Comparison of ENCODE assay signal across 8 cellular contexts in the genomic region with DNA sequence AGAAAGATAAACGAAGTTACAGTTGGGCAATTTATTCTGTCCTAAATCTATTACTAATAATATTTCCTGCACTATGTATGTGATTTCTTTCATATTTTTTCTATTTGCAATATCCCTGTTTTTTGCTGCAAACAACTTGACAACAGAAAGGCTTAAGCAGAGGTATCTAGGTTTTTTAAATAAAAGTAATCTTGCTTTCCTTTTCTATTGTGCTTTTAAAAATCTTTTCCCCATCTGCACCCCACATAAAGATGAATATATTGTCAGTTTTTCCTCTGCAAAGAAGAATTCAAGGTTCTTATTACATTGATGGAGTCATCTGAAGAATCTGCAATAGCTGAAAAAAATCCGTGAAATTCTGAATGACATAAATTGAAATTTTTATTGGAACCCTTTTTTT. TPM values are rescaled to one million over a fixed set of nuclear protein-coding genes. Genes with fewer than 3 reads are reported as not detected.
DNase-seq lines count a peak whose midpoint lies in the region; ATAC-seq, FAIRE-seq and TF ChIP-seq lines count a peak whose summit lies in the region.

No MANE protein-coding gene starts in this region.

- H3K27me3 ChIP-seq in HepG2 (ENCODE audit: control insufficient read depth in 1 of 2, insufficient read depth in 2 of 2, low read length in 2 of 2) (no peaks in the 10 kb centered on the region; a peak in 1 of 5 replicates), thoracic aorta (replicated peaks; ENCODE audit: insufficient read depth) (no peaks in the 10 kb centered on the region)

- H3K9me3 Mint-ChIP-seq in activated CD4-positive, alpha-beta T cell treated with anti-CD3 and anti-CD28 coated beads, Interleukin-2, amount 10 ng/mL, durations not matched to agents 7 days and 5 days: no peaks in the 10 kb centered on the region
- no peaks in the 10 kb centered on the region for H3K9me3 Mint-ChIP-seq in activated T-helper 2 cell treated with anti-CD3 and anti-CD28 coated beads, Interferon-gamma antibody, Interleukin-2, Interleukin-4, amounts not matched to agents 10 μg/mL and 5 μg/mL and 100 μg/mL, durations not matched to agents 14 hours and 24 hours and 36 hours

- peak overlapping the region; percentile 82 for H3K4me2 ChIP-seq in HepG2 (ENCODE audit: low read depth, low read length)

- POLR2A ChIA-PET in activated CD4-positive, alpha-beta T cell treated with anti-CD3 and anti-CD28 coated beads, Interleukin-2, amount 10 ng/mL, durations not matched to agents 7 days and 5 days (lab: Charles Lee): no interaction called here
- POLR2A ChIA-PET in HepG2 (lab: Yijun Ruan, JAX): interaction anchor here (1.0 to 3.9 kb wide), 8 partner anchors 8 to 936 kb away, joined by 3 to 81 read pairs (median 3); partner anchors contain the start of genes BRMS1L and FAM177A1

- H3K36me3 Mint-ChIP-seq in activated CD4-positive, alpha-beta T cell treated with anti-CD3 and anti-CD28 coated beads, Interleukin-2, amount 10 ng/mL, durations not matched to agents 7 days and 5 days (ENCODE audit: low read depth): no peaks in the 10 kb centered on the region
- H3K36me3 Mint-ChIP-seq in activated T-helper 2 cell treated with anti-CD3 and anti-CD28 coated beads, Interferon-gamma antibody, Interleukin-2, Interleukin-4, amounts not matched to agents 10 μg/mL and 5 μg/mL and 100 μg/mL, durations not matched to agents 14 hours and 24 hours and 36 hours (ENCODE audit: low read depth): peaks cover 2% of the 10 kb centered on the region

- H3K79me2 ChIP-seq in HepG2 (ENCODE audit: insufficient read depth, low read length): peaks cover 40% of the 10 kb centered on the region

- 0 out of 2 replicates have a peak, but pooled peaks cover 8% of the 10 kb centered on the region for H4K20me1 ChIP-seq in HepG2 (ENCODE audit: insufficient read depth, low read length)

- no peaks in the 10 kb centered on the region for H3K27me3 Mint-ChIP-seq in activated CD4-positive, alpha-beta T cell treated with anti-CD3 and anti-CD28 coated beads, Interleukin-2, amount 10 ng/mL, durations not matched to agents 7 days and 5 days
- peaks cover 7% of the 10 kb centered on the region for H3K27me3 Mint-ChIP-seq in activated T-helper 2 cell treated with anti-CD3 and anti-CD28 coated beads, Interferon-gamma antibody, Interleukin-2, Interleukin-4, amounts not matched to agents 10 μg/mL and 5 μg/mL and 100 μg/mL, durations not matched to agents 14 hours and 24 hours and 36 hours (ENCODE audit: low read depth)

- 9% methylated on average over 2 of the region's 2 CpGs for WGBS in HepG2 (ENCODE audit: low lambda C conversion rate)

- TF ChIP-seq EP300 in HepG2 (IDR thresholded peaks at IDR 0.05; ENCODE audit: low read depth in 2 of 2, low read length in 2 of 2) (no peak), HepG2 (CRISPR knock-in tag; IDR thresholded peaks at IDR 0.05; ENCODE audit: borderline replicate concordance) (no peak)

- no peak for FAIRE-seq in HepG2 (lab: Jason Lieb, UNC)

- TF ChIP-seq CTCF in HepG2 (CRISPR knock-in tag; IDR thresholded peaks at IDR 0.05): no peak
- TF ChIP-seq CTCF in thoracic aorta (IDR thresholded peaks at IDR 0.05): no peak

- BruUV-seq in HepG2 (replicated peaks; lab: Mats Ljungman, UMichigan): TSS peak; percentile 62

- peak overlapping the region; percentile 95; the same call in 1 of the 2 replicates for H3K9ac ChIP-seq in HepG2 (ENCODE audit: insufficient read depth, low read depth, low read length)

- TF ChIP-seq POLR2A in HepG2 (IDR thresholded peaks at IDR 0.05; ENCODE audit: insufficient read depth in 1 of 2, low read depth in 2 of 2, low read length in 2 of 2): no peak

- peak overlapping the region; percentile 25 for H2AFZ ChIP-seq in HepG2 (ENCODE audit: low read length)

- H3K4me1 ChIP-seq in HepG2 (ENCODE audit: insufficient read depth, low read length) (peaks cover 48% of the 10 kb centered on the region), thoracic aorta (ENCODE audit: control insufficient read depth in 1 of 2, low read depth in 2 of 2) (peaks cover 15 to 22% of the 10 kb centered on the region in 2 donors)

- in situ Hi-C loops in HepG2 (cut with HindIII; ENCODE audit: extremely low pct_ligation_motif_present, low pct_unique_long_range_greater_than_20kb): loop anchor here (25.0 kb wide), 1 partner anchor 672 kb away; no protein-coding TSS in a partner anchor

- H3K27ac ChIP-seq in HepG2 (ENCODE audit: extremely low read length, insufficient read depth, low read length) (peak overlapping the region; percentile 89), thoracic aorta (peak overlapping the region; percentile 80 to 86)

- H3K36me3 ChIP-seq in HepG2 (replicated peaks in 1 of 2; ENCODE audit: control insufficient read depth in 1 of 2, insufficient read depth in 2 of 2, low read length in 2 of 2) (peaks cover 1 to 2% of the 10 kb centered on the region in 2 experiments; a peak in 1 of 5 replicates), thoracic aorta (no peaks in the 10 kb centered on the region)

- H3K4me3 Mint-ChIP-seq in activated CD4-positive, alpha-beta T cell treated with anti-CD3 and anti-CD28 coated beads, Interleukin-2, amount 10 ng/mL, durations not matched to agents 7 days and 5 days: peak overlapping the region; percentile 98
- H3K4me3 Mint-ChIP-seq in activated T-helper 2 cell treated with anti-CD3 and anti-CD28 coated beads, Interferon-gamma antibody, Interleukin-2, Interleukin-4, amounts not matched to agents 10 μg/mL and 5 μg/mL and 100 μg/mL, durations not matched to agents 14 hours and 24 hours and 36 hours (ENCODE audit: low read depth): peak overlapping the region; percentile 28

- peaks cover 27% of the 10 kb centered on the region for H3K4me1 Mint-ChIP-seq in activated CD4-positive, alpha-beta T cell treated with anti-CD3 and anti-CD28 coated beads, Interleukin-2, amount 10 ng/mL, durations not matched to agents 7 days and 5 days
- H3K4me1 Mint-ChIP-seq in activated T-helper 2 cell treated with anti-CD3 and anti-CD28 coated beads, Interferon-gamma antibody, Interleukin-2, Interleukin-4, amounts not matched to agents 10 μg/mL and 5 μg/mL and 100 μg/mL, durations not matched to agents 14 hours and 24 hours and 36 hours (ENCODE audit: low read depth): peaks cover 21% of the 10 kb centered on the region

- H3K4me3 ChIP-seq in HepG2 (replicated peaks in 1 of 3; ENCODE audit: insufficient read depth in 1 of 3, low read depth in 2 of 3, low read length in 3 of 3) (peak overlapping the region; percentile 85 to 96 (median 86)), thoracic aorta (peak overlapping the region; percentile 78)

- no peak for TF ChIP-seq RAD21 in HepG2 (CRISPR knock-in tag; IDR thresholded peaks at IDR 0.05)

- CTCF ChIA-PET in activated CD4-positive, alpha-beta T cell treated with anti-CD3 and anti-CD28 coated beads, Interleukin-2, amount 10 ng/mL, durations not matched to agents 7 days and 5 days (lab: Charles Lee): interaction anchor here (0.8 to 1.9 kb wide), 5 partner anchors 9 to 25 kb away, joined by 3 to 7 read pairs (median 3); no protein-coding TSS in a partner anchor
- CTCF ChIA-PET in HepG2 (lab: Yijun Ruan, JAX; ENCODE audit: low intra/inter-chr PET ratio, low total read pairs): no interaction called here

- no peaks in the 10 kb centered on the region for H3K9me3 ChIP-seq in HepG2 (ENCODE audit: low read length)
- no peaks in the 10 kb centered on the region for H3K9me3 ChIP-seq in thoracic aorta

- no peak overlapping the region for H3K27ac Mint-ChIP-seq in activated CD4-positive, alpha-beta T cell treated with anti-CD3 and anti-CD28 coated beads, Interleukin-2, amount 10 ng/mL, durations not matched to agents 7 days and 5 days
- peak overlapping the region; percentile 16 for H3K27ac Mint-ChIP-seq in activated T-helper 2 cell treated with anti-CD3 and anti-CD28 coated beads, Interferon-gamma antibody, Interleukin-2, Interleukin-4, amounts not matched to agents 10 μg/mL and 5 μg/mL and 100 μg/mL, durations not matched to agents 14 hours and 24 hours and 36 hours

- ATAC-seq in HepG2: no peak
- no peak for ATAC-seq in thoracic aorta (ENCODE audit: insufficient number of reproducible peaks, low FRiP score, low read depth)
- no peak for ATAC-seq in GM21423 (IDR thresholded peaks at IDR 0.05; ENCODE audit: unreplicated experiment)

- DNase-seq in activated CD4-positive, alpha-beta T cell treated with anti-CD3 and anti-CD28 coated beads, Interleukin-2, amount 10 ng/mL, durations not matched to agents 7 days and 5 days: no peak
- DNase-seq in activated CD4-positive, alpha-beta T cell treated with anti-CD3 and anti-CD28 coated beads, Interleukin-2, amount 50 U/mL, for 48 hours: no peak
- no peak for DNase-seq in activated T-helper 2 cell treated with anti-CD3 and anti-CD28 coated beads, Interferon-gamma antibody, Interleukin-2, Interleukin-4, amounts not matched to agents 10 μg/mL and 5 μg/mL and 100 μg/mL, durations not matched to agents 14 hours and 24 hours and 36 hours (ENCODE audit: low spot score)
- DNase-seq in HepG2 (ENCODE audit: low spot score) (no peak), thoracic aorta (ENCODE audit: low spot score) (no peak), anterior cingulate cortex (lab: John Stamatoyannopoulos, UW) (no peak), amygdala (lab: John Stamatoyannopoulos, UW) (no peak)

- intact Hi-C loops in activated T-helper 2 cell treated with anti-CD3 and anti-CD28 coated beads, Interferon-gamma antibody, Interleukin-2, Interleukin-4, amounts not matched to agents 10 μg/mL and 5 μg/mL and 100 μg/mL, durations not matched to agents 14 hours and 24 hours and 36 hours (cut with micrococcal nuclease): loop anchor here (1.0 to 10.0 kb wide), 7 partner anchors 13 to 825 kb away; partner anchors contain the start of genes BRMS1L, PPP2R3C, PRORP and SRP54
- intact Hi-C loops in HepG2 (cut with micrococcal nuclease; ENCODE audit: unreplicated experiment): loop anchor here (1.0 to 10.0 kb wide), 6 partner anchors 17 to 765 kb away; partner anchors contain the start of genes BRMS1L, FAM177A1, PPP2R3C and PRORP

RNA-seq across cellular contexts. Expression of gene RALGAPA1, which starts 0.5 kb away (rescaled TPM):
- total RNA-seq in activated CD4-positive, alpha-beta T cell treated with anti-CD3 and anti-CD28 coated beads, Interleukin-2, amount 10 ng/mL, durations not matched to agents 7 days and 5 days: 10 to 100 TPM; 32.5 to 35.6 TPM
- 30.9 and 34.7 TPM in 2 replicates for total RNA-seq in activated T-helper 2 cell treated with anti-CD3 and anti-CD28 coated beads, Interferon-gamma antibody, Interleukin-2, Interleukin-4, amounts not matched to agents 10 μg/mL and 5 μg/mL and 100 μg/mL, durations not matched to agents 14 hours and 24 hours and 36 hours
- total RNA-seq in HepG2 (2016; rRNA removed; fragmentation: Illumina TruSeq; extraction: Trizol): 89.2 and 103 TPM in 2 replicates
- 67.7 and 82.5 TPM in 2 replicates for total RNA-seq in HepG2 (2016; cell fraction: cytosol; rRNA removed; fragmentation: Illumina TruSeq; extraction: Trizol; ENCODE audit: low read depth)
- 88.4 and 98.4 TPM in 2 replicates for total RNA-seq in HepG2 (2016; cell fraction: insoluble cytoplasmic fraction; rRNA removed; fragmentation: Illumina TruSeq; extraction: Trizol)
- 66.2 and 85.5 TPM in 2 replicates for total RNA-seq in HepG2 (2016; cell fraction: membrane; rRNA removed; fragmentation: Illumina TruSeq; extraction: Trizol)
- 215 and 231 TPM in 2 replicates for total RNA-seq in HepG2 (2016; cell fraction: nucleus; rRNA removed; fragmentation: Illumina TruSeq; extraction: Trizol)
- polyA plus RNA-seq in HepG2 (2011; rRNA removed): 58.2 and 65.0 TPM in 2 replicates
- 20.3 and 33.5 TPM in 2 replicates for polyA plus RNA-seq in HepG2 (2011; cell fraction: cytosol; rRNA removed)
- polyA plus RNA-seq in HepG2 (2011; cell fraction: nucleus; rRNA removed): 72.7 and 78.9 TPM in 2 replicates
- 49.6 and 52.4 TPM in 2 replicates for polyA plus RNA-seq in HepG2 (2012)
- 4.1 TPM in 2 replicates for polyA plus RNA-seq in HepG2 (2016; cell fraction: cytosol; fragmentation: Illumina TruSeq; extraction: Trizol; ENCODE audit: low read depth)
- 61.0 and 61.5 TPM in 2 replicates for polyA plus RNA-seq in HepG2 (2016; cell fraction: insoluble cytoplasmic fraction; fragmentation: Illumina TruSeq; extraction: Trizol; ENCODE audit: low read depth)
- polyA plus RNA-seq in HepG2 (2016; cell fraction: membrane; fragmentation: Illumina TruSeq; extraction: Trizol; ENCODE audit: low read depth): 8.3 and 9.4 TPM in 2 replicates
- 95.7 and 106 TPM in 2 replicates for polyA plus RNA-seq in HepG2 (2016; cell fraction: nucleus; fragmentation: Illumina TruSeq; extraction: Trizol; ENCODE audit: insufficient read depth, low read depth)
- 28.8 and 235 TPM in 2 replicates for polyA minus RNA-seq in HepG2 (2011; rRNA and poly(A)+ RNA removed; ENCODE audit: low replicate concordance)
- 103 and 117 TPM in 2 replicates for polyA minus RNA-seq in HepG2 (2011; cell fraction: cytosol; rRNA and poly(A)+ RNA removed)
- 733 and 766 TPM in 2 replicates for polyA minus RNA-seq in HepG2 (2011; cell fraction: nucleus; rRNA and poly(A)+ RNA removed)
- 10 to 100 TPM; 73.2 to 88.0 TPM for total RNA-seq in thoracic aorta

RNA-seq across cellular contexts. Expression of gene BRMS1L, which starts 16.5 kb away (rescaled TPM):
- total RNA-seq in activated CD4-positive, alpha-beta T cell treated with anti-CD3 and anti-CD28 coated beads, Interleukin-2, amount 10 ng/mL, durations not matched to agents 7 days and 5 days: 1 to 10 TPM; 4.8 to 4.9 TPM
- total RNA-seq in activated T-helper 2 cell treated with anti-CD3 and anti-CD28 coated beads, Interferon-gamma antibody, Interleukin-2, Interleukin-4, amounts not matched to agents 10 μg/mL and 5 μg/mL and 100 μg/mL, durations not matched to agents 14 hours and 24 hours and 36 hours: 5.3 and 6.1 TPM in 2 replicates
- total RNA-seq in HepG2 (2016; rRNA removed; fragmentation: Illumina TruSeq; extraction: Trizol) (23.8 and 35.5 TPM in 2 replicates), thoracic aorta (10 to 100 TPM in 1 of 2 donors, 1 to 10 TPM in 1; 5.0 to 12.8 TPM)
- 3.3 and 3.7 TPM in 2 replicates for total RNA-seq in HepG2 (2016; cell fraction: cytosol; rRNA removed; fragmentation: Illumina TruSeq; extraction: Trizol; ENCODE audit: low read depth)
- 27.6 and 34.0 TPM in 2 replicates for total RNA-seq in HepG2 (2016; cell fraction: insoluble cytoplasmic fraction; rRNA removed; fragmentation: Illumina TruSeq; extraction: Trizol)
- 13.4 and 14.6 TPM in 2 replicates for total RNA-seq in HepG2 (2016; cell fraction: membrane; rRNA removed; fragmentation: Illumina TruSeq; extraction: Trizol)
- total RNA-seq in HepG2 (2016; cell fraction: nucleus; rRNA removed; fragmentation: Illumina TruSeq; extraction: Trizol): 35.9 and 40.7 TPM in 2 replicates
- polyA plus RNA-seq in HepG2 (2011; rRNA removed): 16.6 and 21.1 TPM in 2 replicates
- polyA plus RNA-seq in HepG2 (2011; cell fraction: cytosol; rRNA removed): 5.9 and 10.4 TPM in 2 replicates
- 10.1 and 15.3 TPM in 2 replicates for polyA plus RNA-seq in HepG2 (2011; cell fraction: nucleus; rRNA removed)
- polyA plus RNA-seq in HepG2 (2012): 20.9 and 22.7 TPM in 2 replicates
- 3.5 and 3.7 TPM in 2 replicates for polyA plus RNA-seq in HepG2 (2016; cell fraction: cytosol; fragmentation: Illumina TruSeq; extraction: Trizol; ENCODE audit: low read depth)
- polyA plus RNA-seq in HepG2 (2016; cell fraction: insoluble cytoplasmic fraction; fragmentation: Illumina TruSeq; extraction: Trizol; ENCODE audit: low read depth): 52.9 and 57.5 TPM in 2 replicates
- 11.6 and 12.9 TPM in 2 replicates for polyA plus RNA-seq in HepG2 (2016; cell fraction: membrane; fragmentation: Illumina TruSeq; extraction: Trizol; ENCODE audit: low read depth)
- polyA plus RNA-seq in HepG2 (2016; cell fraction: nucleus; fragmentation: Illumina TruSeq; extraction: Trizol; ENCODE audit: insufficient read depth, low read depth): 54.9 and 62.3 TPM in 2 replicates
- 1.5 and 1.8 TPM in 2 replicates for polyA minus RNA-seq in HepG2 (2011; rRNA and poly(A)+ RNA removed; ENCODE audit: low replicate concordance)
- 10.1 and 11.6 TPM in 2 replicates for polyA minus RNA-seq in HepG2 (2011; cell fraction: cytosol; rRNA and poly(A)+ RNA removed)
- polyA minus RNA-seq in HepG2 (2011; cell fraction: nucleus; rRNA and poly(A)+ RNA removed): 52.1 and 73.6 TPM in 2 replicates
